In genomic region chr1:12386130-12386529, GRCh38 we compare ENCODE assay signal across 13 cellular contexts.
DNase-seq lines count a peak whose midpoint lies in the region; ATAC-seq and TF ChIP-seq lines count a peak whose summit lies in the region.
"Had no signal": no experiment of that assay in that cellular context is flagged by ENCODE, and none has a peak within 500 bp of the region (broad histone marks: within the 10 kb centered on the region; RNA-seq: fewer than 3 reads in every experiment).

No MANE protein-coding gene starts in this region.

- no peaks in the 10 kb centered on the region for H3K27me3 Mint-ChIP-seq in activated T-cell treated with anti-CD3 and anti-CD28 coated beads, Interleukin-2, amount 50 U/mL, for 4 hours (ENCODE audit: low read depth)
- no peaks in the 10 kb centered on the region for H3K27me3 Mint-ChIP-seq in type B pancreatic cell
- H3K27me3 Mint-ChIP-seq: activated CD8-positive, alpha-beta memory T cell treated with anti-CD3 and anti-CD28 coated beads, Interleukin-2, amount 10 ng/mL, durations not matched to agents 7 days and 5 days had no signal

- peaks cover 73% of the 10 kb centered on the region for H3K36me3 Mint-ChIP-seq in activated T-cell treated with anti-CD3 and anti-CD28 coated beads, Interleukin-2, amount 50 U/mL, for 4 hours (ENCODE audit: insufficient read depth)
- H3K36me3 Mint-ChIP-seq in type B pancreatic cell: peaks cover 81% of the 10 kb centered on the region

- DNase-seq in stimulated activated CD4-positive, alpha-beta T cell treated with anti-CD3 and anti-CD28 coated beads, Interleukin-15, amount 100 ng/mL, for 24 hours: peak; percentile 8
- DNase-seq in stimulated activated CD4-positive, alpha-beta T cell treated with anti-CD3 and anti-CD28 coated beads, Interleukin-1b, Interleukin-23, amount 100 ng/mL, for 48 hours: no peak
- DNase-seq in activated T-cell treated with anti-CD3 and anti-CD28 coated beads, Interleukin-2, amount 50 U/mL, for 4 hours: peak; percentile 12
- peak; percentile 90 for DNase-seq in epithelial cell of proximal tubule (ENCODE audit: low read depth)
- no peak for DNase-seq in type B pancreatic cell (ENCODE audit: extremely low spot score, unreplicated experiment)
- DNase-seq in SK-N-DZ (ENCODE audit: low spot score): no peak
- no peak for DNase-seq in dedifferentiated amniotic fluid mesenchymal stem cell (ENCODE audit: extremely low spot score)
- DNase-seq: activated CD8-positive, alpha-beta memory T cell treated with anti-CD3 and anti-CD28 coated beads, Interleukin-2, amount 10 ng/mL, durations not matched to agents 7 days and 5 days; heart right ventricle; Kasumi-1; NCI-H524 treated with DMSO at 0.1 percent for 48 hours; SJCRH30 had no signal

- peak overlapping the region; percentile 34 for H3K4me3 Mint-ChIP-seq in activated T-cell treated with anti-CD3 and anti-CD28 coated beads, Interleukin-2, amount 50 U/mL, for 4 hours
- peak overlapping the region; percentile 32 for H3K4me3 Mint-ChIP-seq in type B pancreatic cell
- H3K4me3 Mint-ChIP-seq: activated CD8-positive, alpha-beta memory T cell treated with anti-CD3 and anti-CD28 coated beads, Interleukin-2, amount 10 ng/mL, durations not matched to agents 7 days and 5 days had no signal

- peak overlapping the region; percentile 74 for H3K27ac Mint-ChIP-seq in type B pancreatic cell
- H3K27ac Mint-ChIP-seq: activated CD8-positive, alpha-beta memory T cell treated with anti-CD3 and anti-CD28 coated beads, Interleukin-2, amount 10 ng/mL, durations not matched to agents 7 days and 5 days had no signal

- TF ChIP-seq CTCF in epithelial cell of proximal tubule (conservative IDR thresholded peaks at IDR 0.05; ENCODE audit: low read depth, low read length) (no peak), type B pancreatic cell (conservative IDR thresholded peaks at IDR 0.05) (no peak)

- peaks cover 57% of the 10 kb centered on the region for H3K4me1 Mint-ChIP-seq in activated T-cell treated with anti-CD3 and anti-CD28 coated beads, Interleukin-2, amount 50 U/mL, for 4 hours (ENCODE audit: low read depth)
- H3K4me1 Mint-ChIP-seq in type B pancreatic cell (ENCODE audit: unreplicated experiment): peaks cover 14% of the 10 kb centered on the region

- peak; percentile 90 to 95 for ATAC-seq in activated T-cell treated with anti-CD3 and anti-CD28 coated beads, Interleukin-2, amount 50 U/mL, for 4 hours
- no peak for ATAC-seq in HG02870 (IDR thresholded peaks at IDR 0.05; ENCODE audit: unreplicated experiment)
- ATAC-seq: activated CD8-positive, alpha-beta memory T cell treated with anti-CD3 and anti-CD28 coated beads, Interleukin-2, amount 10 ng/mL, durations not matched to agents 7 days and 5 days; heart right ventricle had no signal

- no peak overlapping the region for H3K4me3 ChIP-seq in epithelial cell of proximal tubule (ENCODE audit: low read depth, low read length)
- H3K4me3 ChIP-seq: heart right ventricle, SJCRH30 had no signal

- H3K9me3 Mint-ChIP-seq in activated T-cell treated with anti-CD3 and anti-CD28 coated beads, Interleukin-2, amount 50 U/mL, for 4 hours: peaks cover 18% of the 10 kb centered on the region
- H3K9me3 Mint-ChIP-seq in type B pancreatic cell: peaks cover 29% of the 10 kb centered on the region

Comparison
In these comparisons a context has a peak if more than half of its experiments do, and no peak if none do; other contexts are left out.
1. DNase-seq: peak in stimulated activated CD4-positive, alpha-beta T cell treated with anti-CD3 and anti-CD28 coated beads, Interleukin-15, amount 100 ng/mL, for 24 hours (single experiment), activated T-cell treated with anti-CD3 and anti-CD28 coated beads, Interleukin-2, amount 50 U/mL, for 4 hours (single experiment) and epithelial cell of proximal tubule (single experiment); none in stimulated activated CD4-positive, alpha-beta T cell treated with anti-CD3 and anti-CD28 coated beads, Interleukin-1b, Interleukin-23, amount 100 ng/mL, for 48 hours (single experiment), type B pancreatic cell (single experiment), SK-N-DZ (single experiment) and dedifferentiated amniotic fluid mesenchymal stem cell (single experiment).